Comparison of ENCODE assay signal across 7 cellular contexts in genomic region chr22:37818397-37819099, GRCh38. TPM values are rescaled to one million over a fixed set of nuclear protein-coding genes. Genes with fewer than 3 reads are reported as not detected.
DNase-seq lines count a peak whose midpoint lies in the region; ATAC-seq and TF ChIP-seq lines count a peak whose summit lies in the region.

No MANE protein-coding gene starts in this region.

- H3K27me3 ChIP-seq in HCT116 (ENCODE audit: insufficient read depth, low read length) (no peaks in the 10 kb centered on the region), mammary epithelial cell (ENCODE audit: insufficient read depth, low read length) (peaks cover 2% of the 10 kb centered on the region), left lung (peaks cover 6 to 59% of the 10 kb centered on the region in 2 donors), Caco-2 (replicated peaks; ENCODE audit: control insufficient read depth, insufficient read depth, low read length) (no peaks in the 10 kb centered on the region)

- peaks cover 42% of the 10 kb centered on the region for H3K36me3 Mint-ChIP-seq in Caco-2 (ENCODE audit: insufficient read depth, unreplicated experiment)

- RAD21 ChIA-PET in HCT116 (lab: Charles Lee; ENCODE audit: low non-redundant PET in 1 of 2, low total read pairs in 2 of 2, uncharacterized antibody in 2 of 2, unreplicated experiment in 2 of 2): interaction anchor here in 1 of 2 experiments (1.1 to 1.3 kb wide), 2 partner anchors 116 to 146 kb away, joined by 3 to 4 read pairs; no protein-coding TSS in a partner anchor

- peaks cover 12% of the 10 kb centered on the region for H3K4me1 Mint-ChIP-seq in Caco-2 (ENCODE audit: low read depth, unreplicated experiment)

- H3K4me3 ChIP-seq in HCT116 (replicated peaks in 1 of 2; ENCODE audit: low read depth in 1 of 2, low read length in 2 of 2): no peak overlapping the region
- H3K4me3 ChIP-seq in mammary epithelial cell (replicated peaks in 1 of 3; ENCODE audit: insufficient read depth in 1 of 3, low read depth in 2 of 3, low read length in 3 of 3): peak overlapping the region in 1 of 3 experiments; percentile 16
- peak overlapping the region; percentile 8 to 34 for H3K4me3 ChIP-seq in left lung
- H3K4me3 ChIP-seq in Caco-2 (ENCODE audit: low read depth, low read length): no peak overlapping the region

- no peak for TF ChIP-seq POLR2A in HCT116 (IDR thresholded peaks at IDR 0.05; ENCODE audit: borderline replicate concordance, extremely low read depth, insufficient read depth, insufficient read length)

- CTCF ChIA-PET in HCT116 (lab: Charles Lee): interaction anchor here (1.3 to 4.8 kb wide), 4 partner anchors 11 to 147 kb away, joined by 3 to 33 read pairs (median 16); partner anchors contain the start of genes ANKRD54 and GCAT
- CTCF ChIA-PET in mammary epithelial cell (lab: Charles Lee; ENCODE audit: low non-redundant PET): interaction anchor here (0.6 kb wide), 4 partner anchors 11 to 161 kb away, joined by 3 to 8 read pairs (median 4); partner anchors contain the start of gene GCAT
- CTCF ChIA-PET in Caco-2 (lab: Charles Lee): interaction anchor here (0.6 to 3.3 kb wide), 5 partner anchors 11 to 97 kb away, joined by 3 to 41 read pairs (median 4); partner anchors contain the start of gene GCAT

- H3K4me2 ChIP-seq in HCT116 (ENCODE audit: low read length) (no peak overlapping the region), mammary epithelial cell (ENCODE audit: insufficient read depth, low read depth, low read length) (peak overlapping the region; percentile 74)

- WGBS in mammary epithelial cell (ENCODE audit: low coverage, missing lambda C conversion rate): 15% methylated on average over 56 of the region's 68 CpGs

- POLR2A ChIA-PET in HCT116 (lab: Charles Lee) (interaction anchor here (0.6 to 3.4 kb wide), 3 partner anchors 10 to 44 kb away, joined by 3 to 19 read pairs (median 4); partner anchors contain the start of genes ANKRD54 and GCAT), Caco-2 (lab: Charles Lee) (interaction anchor here (0.7 to 1.8 kb wide), 2 partner anchors 11 to 401 kb away, joined by 4 to 13 read pairs; partner anchors contain the start of gene GCAT)

- TF ChIP-seq CTCF in HCT116 (IDR thresholded peaks at IDR 0.05 in 2 of 3, conservative IDR thresholded peaks at IDR 0.05 in 1 of 3; ENCODE audit: borderline replicate concordance in 1 of 3, insufficient read depth in 1 of 3, low read depth in 2 of 3, low read length in 2 of 3): no peak
- TF ChIP-seq CTCF in mammary epithelial cell (conservative IDR thresholded peaks at IDR 0.05 in 1 of 2, IDR thresholded peaks at IDR 0.05 in 1 of 2; ENCODE audit: extremely low read depth in 1 of 2, insufficient read depth in 1 of 2, low read depth in 1 of 2, low read length in 2 of 2): peak in 1 of 2 donors; percentile 39
- peak in 1 of 2 donors; percentile 10 for TF ChIP-seq CTCF in left lung (IDR thresholded peaks at IDR 0.05)
- no peak for TF ChIP-seq CTCF in Caco-2 (IDR thresholded peaks at IDR 0.05; ENCODE audit: insufficient read depth in 1 of 2, low read depth in 1 of 2, low read length in 1 of 2, severe bottlenecking in 1 of 2, unreplicated experiment in 1 of 2)

- H3K4me3 Mint-ChIP-seq in Caco-2 (ENCODE audit: unreplicated experiment): no peak overlapping the region

- no peaks in the 10 kb centered on the region for H3K27me3 Mint-ChIP-seq in Caco-2 (ENCODE audit: insufficient read depth, unreplicated experiment)

- in situ Hi-C loops in mammary epithelial cell (cut with MboI; ENCODE audit: low sequenced_read_pairs in 2 of 2): no loop called here

- BruUV-seq in HCT116 (replicated peaks; lab: Mats Ljungman, UMichigan) (no TSS peak), mammary epithelial cell (replicated peaks; lab: Mats Ljungman, UMichigan) (no TSS peak), Caco-2 (replicated peaks; lab: Mats Ljungman, UMichigan) (no TSS peak)

- H3K9me3 Mint-ChIP-seq in Caco-2 (ENCODE audit: unreplicated experiment): no peaks in the 10 kb centered on the region

- H3K36me3 ChIP-seq in HCT116 (ENCODE audit: control insufficient read depth in 1 of 2, insufficient read depth in 2 of 2, low read length in 2 of 2) (peaks cover 5 to 12% of the 10 kb centered on the region in 2 experiments; a peak in 2 of 4 replicates), mammary epithelial cell (ENCODE audit: insufficient read depth, low read length) (no peaks in the 10 kb centered on the region), left lung (peaks cover 0 to 13% of the 10 kb centered on the region in 2 donors), Caco-2 (ENCODE audit: control insufficient read depth, insufficient read depth, low read length) (peaks cover 1% of the 10 kb centered on the region)

- H3K9me3 ChIP-seq in HCT116 (ENCODE audit: control insufficient read depth in 1 of 2, insufficient read depth in 1 of 2, low read depth in 1 of 2, low read length in 2 of 2): no peaks in the 10 kb centered on the region
- H3K9me3 ChIP-seq in mammary epithelial cell (replicated peaks; ENCODE audit: insufficient read depth, low read length): no peaks in the 10 kb centered on the region
- H3K9me3 ChIP-seq in left lung: no peaks in the 10 kb centered on the region
- no peaks in the 10 kb centered on the region for H3K9me3 ChIP-seq in Caco-2

- H3K27ac Mint-ChIP-seq in Caco-2 (ENCODE audit: unreplicated experiment): no peak overlapping the region

- ATAC-seq in HCT116 (0 out of 2 replicates have a peak, but pooled peaks have one; percentile 3), left lung (peak; percentile 76), GM18858 (IDR thresholded peaks at IDR 0.05; ENCODE audit: unreplicated experiment) (no peak)

- no peak overlapping the region for H3K27ac ChIP-seq in HCT116 (ENCODE audit: low read depth, low read length)
- no peak overlapping the region for H3K27ac ChIP-seq in mammary epithelial cell (ENCODE audit: insufficient read depth, low read depth, low read length)
- no peak overlapping the region for H3K27ac ChIP-seq in left lung

- no peaks in the 10 kb centered on the region for H3K79me2 ChIP-seq in HCT116 (ENCODE audit: insufficient read depth, low read length)
- no peaks in the 10 kb centered on the region for H3K79me2 ChIP-seq in mammary epithelial cell (ENCODE audit: insufficient read depth, low read length)

- dilution Hi-C loops in mammary epithelial cell (cut with HindIII; ENCODE audit: low sequenced_read_pairs): loop anchor here (5.0 kb wide), 3 partner anchors 44 to 139 kb away; no protein-coding TSS in a partner anchor

- no peaks in the 10 kb centered on the region for H3K9me2 ChIP-seq in HCT116 (ENCODE audit: insufficient read depth)

- no peak for TF ChIP-seq RAD21 in HCT116 (IDR thresholded peaks at IDR 0.05; ENCODE audit: low read depth)

- H4K20me1 ChIP-seq in HCT116 (ENCODE audit: insufficient read depth) (no peaks in the 10 kb centered on the region), mammary epithelial cell (ENCODE audit: insufficient read depth, low read length) (no peaks in the 10 kb centered on the region)

- no peak overlapping the region for H2AFZ ChIP-seq in HCT116 (ENCODE audit: low read depth, low read length, poor library complexity, severe bottlenecking)
- peak overlapping the region; percentile 65 for H2AFZ ChIP-seq in mammary epithelial cell (ENCODE audit: low read depth, low read length)

- intact Hi-C loops in HCT116 (cut with micrococcal nuclease): no loop called here
- intact Hi-C loops in mammary epithelial cell (cut with micrococcal nuclease): loop anchor here (5.0 kb wide), 1 partner anchor 234 kb away; no protein-coding TSS in a partner anchor
- intact Hi-C loops in left lung (cut with DNase I): loop anchor here in 1 of 2 donors (10.0 kb wide), 1 partner anchor 46 kb away; no protein-coding TSS in a partner anchor
- intact Hi-C loops in Caco-2 (cut with micrococcal nuclease; ENCODE audit: unreplicated experiment): no loop called here

- peaks cover 4 to 12% of the 10 kb centered on the region in 2 experiments; a peak in 3 of 4 replicates for H3K4me1 ChIP-seq in HCT116 (ENCODE audit: control insufficient read depth in 1 of 2, insufficient read depth in 2 of 2, low read length in 2 of 2)
- peaks cover 7% of the 10 kb centered on the region for H3K4me1 ChIP-seq in mammary epithelial cell (ENCODE audit: insufficient read depth, low read length)
- H3K4me1 ChIP-seq in left lung: peaks cover 15 to 19% of the 10 kb centered on the region in 2 donors
- peaks cover 9% of the 10 kb centered on the region for H3K4me1 ChIP-seq in Caco-2

- no peak overlapping the region for H3K9ac ChIP-seq in HCT116 (ENCODE audit: low read length)
- H3K9ac ChIP-seq in mammary epithelial cell (ENCODE audit: insufficient read depth, low read length): no peak overlapping the region

- no peak for DNase-seq in HCT116 (ENCODE audit: low read depth, low spot score)
- DNase-seq in T-helper 9 cell: peak; percentile 53
- DNase-seq in mammary epithelial cell: peak; percentile 14
- peak; percentile 72 to 92 for DNase-seq in left lung
- DNase-seq in stimulated activated CD4-positive, alpha-beta T cell treated with anti-CD3 and anti-CD28 coated beads, Interleukin-2, amount 100 ng/mL, for 48 hours: peak; percentile 53 to 56
- no peak for DNase-seq in Caco-2

TF ChIP-seq in HCT116, 20 proteins besides CTCF, POLR2A, EP300 and RAD21 (continues in another document):
- TF ChIP-seq EZH2phosphoT487 (IDR thresholded peaks at IDR 0.05; ENCODE audit: borderline replicate concordance): no peak
- no peak for TF ChIP-seq FOSL1 (IDR thresholded peaks at IDR 0.05; ENCODE audit: low read depth)
- no peak for TF ChIP-seq SRF (IDR thresholded peaks at IDR 0.05; ENCODE audit: low read depth)

RNA-seq across cellular contexts. Expression of gene GALR3, which starts 4.6 kb away (rescaled TPM):
- 0.32 TPM for total RNA-seq in HCT116 (2021; ENCODE audit: unreplicated experiment)
- polyA plus RNA-seq in HCT116 (2012): 0.12 TPM in 1 of 2 replicates, not detected in the other
- total RNA-seq in mammary epithelial cell: not detected
- polyA plus RNA-seq in mammary epithelial cell: not detected
- polyA minus RNA-seq in mammary epithelial cell: not detected
- total RNA-seq in left lung: not detected
- total RNA-seq in Caco-2 (2022): 0.27 TPM in 1 of 2 replicates, not detected in the other

RNA-seq across cellular contexts. Expression of gene GCAT, which starts 10.8 kb away (rescaled TPM):
- total RNA-seq in HCT116 (2021; ENCODE audit: unreplicated experiment) (88.7 TPM), mammary epithelial cell (10 to 100 TPM; 17.3 to 22.4 TPM), left lung (10 to 100 TPM; 12.6 to 16.7 TPM), Caco-2 (2022) (24.4 and 24.8 TPM in 2 replicates)
- polyA plus RNA-seq in HCT116 (2012): 92.9 and 111 TPM in 2 replicates
- 13.6 TPM for polyA plus RNA-seq in mammary epithelial cell
- polyA minus RNA-seq in mammary epithelial cell: 6.3 TPM

RNA-seq across cellular contexts. Expression of gene ANKRD54, which starts 25.6 kb away (rescaled TPM):
- total RNA-seq in HCT116 (2021; ENCODE audit: unreplicated experiment) (29.8 TPM), mammary epithelial cell (10 to 100 TPM; 20.3 to 20.5 TPM), left lung (10 to 100 TPM; 15.2 to 21.9 TPM), Caco-2 (2022) (19.3 and 19.4 TPM in 2 replicates)
- polyA plus RNA-seq in HCT116 (2012): 25.5 and 27.9 TPM in 2 replicates
- polyA plus RNA-seq in mammary epithelial cell: 22.3 TPM
- polyA minus RNA-seq in mammary epithelial cell: 21.3 TPM

RNA-seq across cellular contexts. Expression of gene EIF3L, which starts 30.7 kb away (rescaled TPM):
- total RNA-seq in HCT116 (2021; ENCODE audit: unreplicated experiment) (687 TPM), mammary epithelial cell (100 to 1,000 TPM; 350 to 368 TPM), left lung (100 to 1,000 TPM; 310 to 378 TPM), Caco-2 (2022) (524 and 554 TPM in 2 replicates)
- 1,071 and 1,188 TPM in 2 replicates for polyA plus RNA-seq in HCT116 (2012)
- polyA plus RNA-seq in mammary epithelial cell: 693 TPM
- 476 TPM for polyA minus RNA-seq in mammary epithelial cell

Comparison
In these comparisons a context has a peak if more than half of its experiments do, and no peak if none do; other contexts are left out.
1. DNase-seq: peak in T-helper 9 cell (single experiment), mammary epithelial cell (single experiment), left lung (2 of 2) and stimulated activated CD4-positive, alpha-beta T cell treated with anti-CD3 and anti-CD28 coated beads, Interleukin-2, amount 100 ng/mL, for 48 hours (2 of 2); none in HCT116 (single experiment) and Caco-2 (0 of 2).
2. H3K4me3 ChIP-seq: peak in left lung (2 of 2); none in HCT116 (0 of 2) and Caco-2 (single experiment).